In genomic region chr3:160479376-160479775, GRCh38 we compare ENCODE assay signal across 10 cellular contexts. TPM values are rescaled to one million over a fixed set of nuclear protein-coding genes. Genes with fewer than 3 reads are reported as not detected.
"Had no signal": no experiment of that assay in that cellular context is flagged by ENCODE, and none has a peak within 500 bp of the region (broad histone marks: within the 10 kb centered on the region; RNA-seq: fewer than 3 reads in every experiment).

No MANE protein-coding gene starts in this region.

- H3K4me1 ChIP-seq: HAP-1 had no signal

- H3K4me2 ChIP-seq: GM23338 had no signal

- H3K36me3 ChIP-seq: HAP-1 had no signal

- H2AFZ ChIP-seq: GM23338 had no signal

- H3K27ac Mint-ChIP-seq: GM23338 had no signal

- H3K27ac ChIP-seq: HL-60 had no signal

- H3K9me3 ChIP-seq: HAP-1 had no signal

- H3K4me3 ChIP-seq: GM23338, HAP-1, K562 had no signal

- DNase-seq: H7, HFFc6, KG1 had no signal

- ATAC-seq: GM23338, HCT116, HepG2, K562 had no signal

- H3K9me3 Mint-ChIP-seq: GM23338, HFFc6 had no signal

- H3K4me3 Mint-ChIP-seq: GM23338 had no signal

RNA-seq across cellular contexts. Expression of gene TRIM59, which starts 29.8 kb away (rescaled TPM):
- total RNA-seq: H4 had no signal
